In the genomic region with DNA sequence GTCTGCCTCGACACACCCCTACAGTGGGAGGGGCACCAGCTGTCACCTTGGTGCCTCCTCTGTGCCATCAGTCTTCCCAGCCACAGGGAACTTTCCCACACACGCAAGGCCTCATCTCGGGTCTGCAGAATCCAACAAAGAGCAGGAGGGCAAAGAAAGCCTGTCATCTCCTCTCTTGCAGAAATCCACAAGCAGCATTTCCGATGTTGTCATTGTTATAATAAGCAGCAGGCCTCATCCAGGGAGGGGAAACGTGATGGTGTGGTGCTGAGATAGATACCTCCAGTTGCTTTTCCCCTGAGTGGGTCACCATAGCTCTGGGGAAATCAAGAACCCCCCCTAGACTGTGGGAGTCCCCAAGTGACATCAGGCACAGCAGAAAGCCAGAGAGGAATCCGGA, we compare ENCODE assay signal across 1 cellular context.
TF ChIP-seq lines count a peak whose summit lies in the region.

No MANE protein-coding gene starts in this region.

TF ChIP-seq in HEK293, 187 proteins besides CTCF, POLR2A, EP300 and RAD21:
- TF ChIP-seq, protein P1, sequence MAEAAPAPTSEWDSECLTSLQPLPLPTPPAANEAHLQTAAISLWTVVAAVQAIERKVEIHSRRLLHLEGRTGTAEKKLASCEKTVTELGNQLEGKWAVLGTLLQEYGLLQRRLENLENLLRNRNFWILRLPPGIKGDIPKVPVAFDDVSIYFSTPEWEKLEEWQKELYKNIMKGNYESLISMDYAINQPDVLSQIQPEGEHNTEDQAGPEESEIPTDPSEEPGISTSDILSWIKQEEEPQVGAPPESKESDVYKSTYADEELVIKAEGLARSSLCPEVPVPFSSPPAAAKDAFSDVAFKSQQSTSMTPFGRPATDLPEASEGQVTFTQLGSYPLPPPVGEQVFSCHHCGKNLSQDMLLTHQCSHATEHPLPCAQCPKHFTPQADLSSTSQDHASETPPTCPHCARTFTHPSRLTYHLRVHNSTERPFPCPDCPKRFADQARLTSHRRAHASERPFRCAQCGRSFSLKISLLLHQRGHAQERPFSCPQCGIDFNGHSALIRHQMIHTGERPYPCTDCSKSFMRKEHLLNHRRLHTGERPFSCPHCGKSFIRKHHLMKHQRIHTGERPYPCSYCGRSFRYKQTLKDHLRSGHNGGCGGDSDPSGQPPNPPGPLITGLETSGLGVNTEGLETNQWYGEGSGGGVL (tag by site-specific recombination; IDR thresholded peaks at IDR 0.05) = no peak
- 0 out of 2 replicates have a peak, but pooled peaks have one; percentile 11 for TF ChIP-seq ZIC2 (tag by site-specific recombination; IDR thresholded peaks at IDR 0.05)
